8 cellular contexts compared by ENCODE assay signal in the genomic region with DNA sequence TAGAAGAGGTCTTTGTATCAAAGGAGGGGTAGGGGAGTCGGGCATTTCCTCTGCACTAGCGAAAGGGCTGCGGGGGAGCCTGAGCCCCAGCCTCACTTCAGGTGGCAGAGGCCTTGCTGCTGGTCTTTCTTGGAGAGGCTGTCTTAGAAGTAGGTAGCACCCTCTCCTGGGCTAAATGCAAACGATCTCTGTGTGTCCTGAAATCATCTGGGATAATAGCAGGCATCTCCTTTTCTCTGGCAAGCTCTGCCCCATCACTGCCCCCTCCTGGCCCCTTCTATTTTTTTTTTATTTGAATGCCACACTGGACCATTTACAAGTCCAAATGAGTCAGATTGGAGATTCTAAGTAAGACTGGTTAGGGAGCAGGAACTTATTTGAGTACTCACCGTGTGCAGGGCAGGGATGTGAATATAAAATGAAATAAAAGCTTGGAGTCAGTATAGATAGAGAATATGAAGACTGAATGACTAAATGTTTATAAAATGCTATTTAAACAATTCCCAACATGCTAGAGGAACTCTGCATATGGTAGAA.
DNase-seq lines count a peak whose midpoint lies in the region; ATAC-seq and TF ChIP-seq lines count a peak whose summit lies in the region.

No MANE protein-coding gene starts in this region.

- no peak overlapping the region for H2AK5ac ChIP-seq in neuronal stem cell (ENCODE audit: low read depth, low read length)

- no peak overlapping the region for H3K23ac ChIP-seq in neuronal stem cell (ENCODE audit: low read depth, low read length, poor library complexity)

- H3K18ac ChIP-seq in neuronal stem cell (ENCODE audit: low read length): no peak overlapping the region

- no peak overlapping the region for H2BK15ac ChIP-seq in neuronal stem cell (ENCODE audit: low read length)

- H3K4me2 ChIP-seq in neuronal stem cell (ENCODE audit: insufficient read depth, low read length, poor library complexity, severe bottlenecking): no peak overlapping the region

- H3K36me3 ChIP-seq in neuronal stem cell (replicated peaks in 1 of 2; ENCODE audit: control insufficient read depth in 2 of 2, insufficient read depth in 2 of 2, low read length in 2 of 2): no peaks in the 10 kb centered on the region

- peaks cover 0 to 31% of the 10 kb centered on the region in 2 donors for H3K4me1 ChIP-seq in neuronal stem cell (ENCODE audit: control insufficient read depth in 2 of 2, insufficient read depth in 1 of 2, low read depth in 1 of 2, low read length in 2 of 2)

- H3K27ac ChIP-seq in neuronal stem cell (replicated peaks; ENCODE audit: low read length): no peak overlapping the region

- H4K91ac ChIP-seq in neuronal stem cell (ENCODE audit: low read depth, low read length, poor library complexity): no peak overlapping the region

- DNase-seq in DMS53 treated with DMSO at 0.1 percent for 48 hours (lab: John Stamatoyannopoulos, UW; ENCODE audit: unreplicated experiment) (peak; percentile 93), HS-27A (ENCODE audit: low read depth) (peak; percentile 54), NCI-H82 (lab: John Stamatoyannopoulos, UW) (peak; percentile 91), foreskin fibroblast (peak; percentile 93 to 96), neuronal stem cell (ENCODE audit: low spot score) (peak; percentile 79)
- DNase-seq in activated T-cell treated with anti-CD3 and anti-CD28 coated beads, Interleukin-2, amount 50 U/mL, for 1 hour: peak; percentile 22

- no peak overlapping the region for H2BK12ac ChIP-seq in neuronal stem cell (ENCODE audit: low read length)

- H2BK5ac ChIP-seq in neuronal stem cell (ENCODE audit: low read length): no peak overlapping the region

- H3K14ac ChIP-seq in neuronal stem cell (ENCODE audit: low read length): no peak overlapping the region

- H2BK120ac ChIP-seq in neuronal stem cell (ENCODE audit: low read depth, low read length): no peak overlapping the region

- TF ChIP-seq CTCF in foreskin fibroblast (IDR thresholded peaks at IDR 0.05; ENCODE audit: low read depth, low read length): peak; percentile 89

- H3K4ac ChIP-seq in neuronal stem cell (ENCODE audit: low read length): no peak overlapping the region

- no peak overlapping the region for H4K8ac ChIP-seq in neuronal stem cell (ENCODE audit: low read depth, low read length)

- H2AFZ ChIP-seq in neuronal stem cell (ENCODE audit: low read length): peak overlapping the region; percentile 61

- H3K27me3 ChIP-seq in neuronal stem cell (ENCODE audit: control insufficient read depth in 3 of 3, insufficient read depth in 3 of 3, low read depth in 1 of 3, low read length in 3 of 3): no peaks in the 10 kb centered on the region

- H3K9me3 ChIP-seq in neuronal stem cell (replicated peaks in 1 of 2; ENCODE audit: control insufficient read depth in 2 of 2, insufficient read depth in 1 of 2, low read depth in 1 of 2, low read length in 2 of 2): no peaks in the 10 kb centered on the region

- no CpG with 5 or more reads among the region's 5 CpGs for WGBS in neuronal stem cell (ENCODE audit: extremely low coverage in 2 of 2, insufficient read length in 2 of 2, insufficient replicate concordance in 1 of 2), 2 donors

- H3K79me1 ChIP-seq in neuronal stem cell (ENCODE audit: low read depth, low read length): no peaks in the 10 kb centered on the region

- no peak overlapping the region for H3K9ac ChIP-seq in neuronal stem cell (ENCODE audit: low read depth, low read length, poor library complexity)

- ATAC-seq in HG02798 (IDR thresholded peaks at IDR 0.05; ENCODE audit: poor library complexity, unreplicated experiment) (no peak), GM18867 (IDR thresholded peaks at IDR 0.05; ENCODE audit: unreplicated experiment) (no peak)

- H3K4me3 ChIP-seq in foreskin fibroblast (ENCODE audit: low read depth in 1 of 2, low read length in 2 of 2) (no peak overlapping the region), neuronal stem cell (ENCODE audit: low read length in 2 of 2) (no peak overlapping the region)

Comparison
In these comparisons a context has a peak if more than half of its experiments do, and no peak if none do; other contexts are left out.
1. DNase-seq: peak in every context shown above with its lines; median percentile 94 in foreskin fibroblast; 93 in DMS53 treated with DMSO at 0.1 percent for 48 hours; 91 in NCI-H82; 79 in neuronal stem cell; 54 in HS-27A; 22 in activated T-cell treated with anti-CD3 and anti-CD28 coated beads, Interleukin-2, amount 50 U/mL, for 1 hour.